ENCODE assay signal across 1 cellular context in the genomic region with DNA sequence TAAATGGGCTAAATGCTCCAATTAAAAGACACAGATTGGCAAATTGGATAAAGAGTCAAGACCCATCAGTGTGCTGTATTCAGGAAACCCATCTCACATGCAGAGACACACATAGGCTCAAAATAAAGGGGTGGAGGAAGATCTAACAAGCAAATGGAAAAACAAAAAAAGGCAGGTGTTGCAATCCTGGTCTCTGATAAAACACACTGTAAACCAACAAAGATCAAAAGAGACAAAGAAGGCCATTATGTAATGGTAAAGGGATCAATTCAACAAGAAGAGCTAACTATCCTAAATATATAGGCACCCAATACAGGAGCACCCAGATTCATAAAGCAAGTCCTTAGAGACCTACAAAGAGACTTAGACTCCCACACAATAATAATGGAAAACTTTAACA.
A peak's percentile ranks its signal among the peaks of the same experiment; 100 is the strongest.
TF ChIP-seq lines count a peak whose summit lies in the region.
"Not testable (repeated sequence)": the region's sequence is repeated elsewhere in the genome, so short reads cannot be mapped to it uniquely, and the experiment has no call there.

No MANE protein-coding gene starts in this region.

TF ChIP-seq in HepG2, 621 proteins besides CTCF, POLR2A, EP300 and RAD21 (continued from another document):
- TF ChIP-seq, protein P1, sequence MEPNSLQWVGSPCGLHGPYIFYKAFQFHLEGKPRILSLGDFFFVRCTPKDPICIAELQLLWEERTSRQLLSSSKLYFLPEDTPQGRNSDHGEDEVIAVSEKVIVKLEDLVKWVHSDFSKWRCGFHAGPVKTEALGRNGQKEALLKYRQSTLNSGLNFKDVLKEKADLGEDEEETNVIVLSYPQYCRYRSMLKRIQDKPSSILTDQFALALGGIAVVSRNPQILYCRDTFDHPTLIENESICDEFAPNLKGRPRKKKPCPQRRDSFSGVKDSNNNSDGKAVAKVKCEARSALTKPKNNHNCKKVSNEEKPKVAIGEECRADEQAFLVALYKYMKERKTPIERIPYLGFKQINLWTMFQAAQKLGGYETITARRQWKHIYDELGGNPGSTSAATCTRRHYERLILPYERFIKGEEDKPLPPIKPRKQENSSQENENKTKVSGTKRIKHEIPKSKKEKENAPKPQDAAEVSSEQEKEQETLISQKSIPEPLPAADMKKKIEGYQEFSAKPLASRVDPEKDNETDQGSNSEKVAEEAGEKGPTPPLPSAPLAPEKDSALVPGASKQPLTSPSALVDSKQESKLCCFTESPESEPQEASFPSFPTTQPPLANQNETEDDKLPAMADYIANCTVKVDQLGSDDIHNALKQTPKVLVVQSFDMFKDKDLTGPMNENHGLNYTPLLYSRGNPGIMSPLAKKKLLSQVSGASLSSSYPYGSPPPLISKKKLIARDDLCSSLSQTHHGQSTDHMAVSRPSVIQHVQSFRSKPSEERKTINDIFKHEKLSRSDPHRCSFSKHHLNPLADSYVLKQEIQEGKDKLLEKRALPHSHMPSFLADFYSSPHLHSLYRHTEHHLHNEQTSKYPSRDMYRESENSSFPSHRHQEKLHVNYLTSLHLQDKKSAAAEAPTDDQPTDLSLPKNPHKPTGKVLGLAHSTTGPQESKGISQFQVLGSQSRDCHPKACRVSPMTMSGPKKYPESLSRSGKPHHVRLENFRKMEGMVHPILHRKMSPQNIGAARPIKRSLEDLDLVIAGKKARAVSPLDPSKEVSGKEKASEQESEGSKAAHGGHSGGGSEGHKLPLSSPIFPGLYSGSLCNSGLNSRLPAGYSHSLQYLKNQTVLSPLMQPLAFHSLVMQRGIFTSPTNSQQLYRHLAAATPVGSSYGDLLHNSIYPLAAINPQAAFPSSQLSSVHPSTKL (CRISPR knock-in tag; IDR thresholded peaks at IDR 0.05), result peak; percentile 78
- TF ChIP-seq FOXP1, SOX13 (IDR thresholded peaks at IDR 0.05): not testable (repeated sequence)
- TF ChIP-seq FOXP1 (CRISPR knock-in tag; IDR thresholded peaks at IDR 0.05), result peak; percentile 64; the same call in 1 of the 2 replicates
- peak; percentile 78 for TF ChIP-seq CEBPG (CRISPR knock-in tag; IDR thresholded peaks at IDR 0.05)
- TF ChIP-seq FOXA3 (CRISPR knock-in tag; IDR thresholded peaks at IDR 0.05), result peak; percentile 72
- TF ChIP-seq BCL6 (CRISPR knock-in tag; IDR thresholded peaks at IDR 0.05), result peak; percentile 51; the same call in 1 of the 2 replicates
- TF ChIP-seq, protein P2, sequence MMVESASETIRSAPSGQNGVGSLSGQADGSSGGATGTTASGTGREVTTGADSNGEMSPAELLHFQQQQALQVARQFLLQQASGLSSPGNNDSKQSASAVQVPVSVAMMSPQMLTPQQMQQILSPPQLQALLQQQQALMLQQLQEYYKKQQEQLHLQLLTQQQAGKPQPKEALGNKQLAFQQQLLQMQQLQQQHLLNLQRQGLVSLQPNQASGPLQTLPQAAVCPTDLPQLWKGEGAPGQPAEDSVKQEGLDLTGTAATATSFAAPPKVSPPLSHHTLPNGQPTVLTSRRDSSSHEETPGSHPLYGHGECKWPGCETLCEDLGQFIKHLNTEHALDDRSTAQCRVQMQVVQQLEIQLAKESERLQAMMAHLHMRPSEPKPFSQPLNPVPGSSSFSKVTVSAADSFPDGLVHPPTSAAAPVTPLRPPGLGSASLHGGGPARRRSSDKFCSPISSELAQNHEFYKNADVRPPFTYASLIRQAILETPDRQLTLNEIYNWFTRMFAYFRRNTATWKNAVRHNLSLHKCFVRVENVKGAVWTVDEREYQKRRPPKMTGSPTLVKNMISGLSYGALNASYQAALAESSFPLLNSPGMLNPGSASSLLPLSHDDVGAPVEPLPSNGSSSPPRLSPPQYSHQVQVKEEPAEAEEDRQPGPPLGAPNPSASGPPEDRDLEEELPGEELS (CRISPR knock-in tag; IDR thresholded peaks at IDR 0.05), result peak; percentile 35; the same call in 1 of the 2 replicates
- TF ChIP-seq ISL2 (CRISPR knock-in tag; IDR thresholded peaks at IDR 0.05), result peak; percentile 47; the same call in 1 of the 2 replicates
- TF ChIP-seq FOXJ3 (CRISPR knock-in tag; IDR thresholded peaks at IDR 0.05; ENCODE audit: borderline replicate concordance), result peak; percentile 28; the same call in 1 of the 2 replicates
- 0 out of 2 replicates have a peak, but pooled peaks have one; percentile 27 for TF ChIP-seq RARA (CRISPR knock-in tag; IDR thresholded peaks at IDR 0.05)
- peak; percentile 54 for TF ChIP-seq CEBPB (IDR thresholded peaks at IDR 0.05; ENCODE audit: borderline replicate concordance, low read depth, low read length)
- TF ChIP-seq ONECUT2 (CRISPR knock-in tag; IDR thresholded peaks at IDR 0.05), result 0 out of 2 replicates have a peak, but pooled peaks have one; percentile 23
- TF ChIP-seq SOX5 (CRISPR knock-in tag; IDR thresholded peaks at IDR 0.05; ENCODE audit: borderline replicate concordance), result peak; percentile 79; the same call in 1 of the 2 replicates
- 0 out of 2 replicates have a peak, but pooled peaks have one; percentile 19 for TF ChIP-seq POGZ (CRISPR knock-in tag; IDR thresholded peaks at IDR 0.05)
- peak; percentile 43; the same call in 1 of the 2 replicates for TF ChIP-seq SAP130 (CRISPR knock-in tag; IDR thresholded peaks at IDR 0.05; ENCODE audit: low read depth)
- 0 out of 2 replicates have a peak, but pooled peaks have one; percentile 26 for TF ChIP-seq HDAC1 (CRISPR knock-in tag; IDR thresholded peaks at IDR 0.05)
- 0 out of 2 replicates have a peak, but pooled peaks have one; percentile 8 for TF ChIP-seq HNF4A (CRISPR knock-in tag; IDR thresholded peaks at IDR 0.05)
- peak; percentile 57 for TF ChIP-seq TCF7 (IDR thresholded peaks at IDR 0.05; ENCODE audit: low read depth)
- TF ChIP-seq MED1 (CRISPR knock-in tag; IDR thresholded peaks at IDR 0.05), result peak; percentile 17; the same call in 1 of the 2 replicates
- TF ChIP-seq SOX13 (CRISPR knock-in tag; conservative IDR thresholded peaks at IDR 0.05 in 1 of 2, IDR thresholded peaks at IDR 0.05 in 1 of 2), result peak in 1 of 2 experiments; percentile 90; a peak in 2 of 4 replicates
- TF ChIP-seq GATAD2A (CRISPR knock-in tag; IDR thresholded peaks at IDR 0.05), result peak; percentile 75
TF ChIP-seq in HepG2: peak in this region for 29; not testable (repeated sequence) for 592.
